ENCODE assay signal across 8 cellular contexts in genomic region chr7:106462365-106462859, GRCh38.
A peak's percentile ranks its signal among the peaks of the same experiment; 100 is the strongest.
DNase-seq lines count a peak whose midpoint lies in the region; ATAC-seq, FAIRE-seq and TF ChIP-seq lines count a peak whose summit lies in the region.

No MANE protein-coding gene starts in this region.

- no peaks in the 10 kb centered on the region for H3K4me1 Mint-ChIP-seq in effector memory CD8-positive, alpha-beta T cell (ENCODE audit: low read depth in 2 of 2)

- no peak for ATAC-seq in effector memory CD8-positive, alpha-beta T cell (replicated peaks)
- no peak for ATAC-seq in GM18873 (IDR thresholded peaks at IDR 0.05; ENCODE audit: low FRiP score, unreplicated experiment)
- no peak for ATAC-seq in HG02981 (IDR thresholded peaks at IDR 0.05; ENCODE audit: unreplicated experiment)

- H3K4me1 ChIP-seq in OCI-LY1 (ENCODE audit: insufficient read depth, low read length, severe bottlenecking) = no peaks in the 10 kb centered on the region

- peak; percentile 56 for TF ChIP-seq CTCF in D721Med (IDR thresholded peaks at IDR 0.05; ENCODE audit: insufficient read depth, missing control alignments)
- TF ChIP-seq CTCF in HFF-Myc (IDR thresholded peaks at IDR 0.05; ENCODE audit: low read depth, low read length, missing control alignments) = peak; percentile 27
- TF ChIP-seq CTCF in OCI-LY1 (IDR thresholded peaks at IDR 0.05; ENCODE audit: low read length) = peak; percentile 64

- H3K9me3 Mint-ChIP-seq in effector memory CD8-positive, alpha-beta T cell = no peaks in the 10 kb centered on the region

- H3K27ac ChIP-seq in OCI-LY1 (ENCODE audit: low read depth, low read length, poor library complexity, severe bottlenecking) = no peak overlapping the region

- H4K20me1 ChIP-seq in OCI-LY1 (ENCODE audit: insufficient read depth, low read length) = no peaks in the 10 kb centered on the region

- no peak overlapping the region for H3K4me3 Mint-ChIP-seq in effector memory CD8-positive, alpha-beta T cell

- H3K9me3 ChIP-seq in OCI-LY1 (ENCODE audit: low read length) = peaks cover 3% of the 10 kb centered on the region

- H3F3A ChIP-seq in OCI-LY1 (ENCODE audit: insufficient read depth, low read length) = no peaks in the 10 kb centered on the region

- no peak overlapping the region for H2AFZ ChIP-seq in OCI-LY1 (ENCODE audit: low read length)

- no peak for FAIRE-seq in D721Med (lab: Jason Lieb, UNC)

- no peak overlapping the region for H3K4me2 ChIP-seq in OCI-LY1 (ENCODE audit: low read length)

- H3K9ac ChIP-seq in OCI-LY1 (ENCODE audit: low read length) = no peak overlapping the region

- H3K27ac Mint-ChIP-seq in effector memory CD8-positive, alpha-beta T cell = no peak overlapping the region

- H3K27me3 Mint-ChIP-seq in effector memory CD8-positive, alpha-beta T cell = no peaks in the 10 kb centered on the region

- H3K79me2 ChIP-seq in OCI-LY1 (ENCODE audit: insufficient read depth, low read length) = no peaks in the 10 kb centered on the region

- H3K9me2 ChIP-seq in OCI-LY1 (ENCODE audit: low read depth, low read length) = no peaks in the 10 kb centered on the region

- DNase-seq in D721Med (ENCODE audit: insufficient read length, low spot score) = no peak
- DNase-seq in HFF-Myc (ENCODE audit: extremely low read depth, low read depth) = no peak
- DNase-seq in effector memory CD8-positive, alpha-beta T cell = peak; percentile 12 to 27 (median 23)
- peak; percentile 56 for DNase-seq in midbrain (lab: John Stamatoyannopoulos, UW)
- DNase-seq in ecto neural progenitor cell (ENCODE audit: low spot score) = no peak

- no peaks in the 10 kb centered on the region for H3K36me3 Mint-ChIP-seq in effector memory CD8-positive, alpha-beta T cell (ENCODE audit: insufficient read depth)

- no peaks in the 10 kb centered on the region for H3K36me3 ChIP-seq in OCI-LY1 (ENCODE audit: insufficient read depth, low read length)

- no peaks in the 10 kb centered on the region for H3K27me3 ChIP-seq in OCI-LY1 (ENCODE audit: insufficient read depth, low read length)

- H3K4me3 ChIP-seq in HFF-Myc (replicated peaks; ENCODE audit: low read depth, low read length) = no peak overlapping the region
- H3K4me3 ChIP-seq in OCI-LY1 (ENCODE audit: low read depth, low read length, poor library complexity, severe bottlenecking) = no peak overlapping the region

Comparison
In these comparisons a context has a peak if more than half of its experiments do, and no peak if none do; other contexts are left out.
1. DNase-seq: peak in effector memory CD8-positive, alpha-beta T cell (3 of 3) and midbrain (single experiment); none in D721Med (single experiment), HFF-Myc (single experiment) and ecto neural progenitor cell (single experiment).
2. Peak in every context shown above with its lines, with median percentiles within 50 percentile points of each other: CTCF ChIP-seq.